In the genomic region with DNA sequence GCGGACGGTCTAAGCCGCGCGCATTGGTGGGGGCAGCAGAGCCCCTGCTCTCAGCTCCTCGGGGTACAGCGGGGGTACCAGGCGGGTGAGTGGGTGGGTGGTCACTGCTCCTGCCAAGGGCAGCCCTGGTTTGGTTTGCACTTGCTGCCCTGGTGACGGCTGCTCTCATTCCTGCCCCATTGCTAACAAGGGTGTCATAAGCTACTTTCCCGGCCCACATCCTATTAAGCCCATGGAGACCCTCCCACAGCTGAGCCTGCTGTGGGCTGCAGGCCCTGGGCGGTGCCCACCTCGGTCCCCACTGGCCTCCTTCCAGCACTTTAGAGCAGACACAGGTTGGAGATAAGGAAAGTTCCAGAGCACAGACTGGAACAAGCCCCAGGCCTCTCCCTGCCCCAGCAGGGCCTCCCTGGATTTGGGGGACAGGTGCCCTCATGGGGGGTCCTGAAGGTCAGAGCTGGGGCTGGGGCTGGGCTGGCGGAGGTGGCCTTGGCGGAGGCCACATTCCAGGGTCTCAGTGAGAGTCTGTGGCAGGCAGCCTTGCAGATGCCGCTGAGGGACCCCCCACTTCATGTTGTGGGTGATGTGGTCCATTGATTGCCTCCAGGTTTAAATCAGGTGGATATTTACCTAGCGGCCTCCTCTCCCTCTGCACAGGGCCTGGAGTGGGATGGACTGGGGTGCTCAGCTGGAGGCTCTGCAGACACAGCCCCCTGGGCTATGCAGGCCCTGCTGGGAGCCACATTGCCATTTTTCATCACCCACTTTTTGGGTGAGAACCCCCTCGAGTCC, we compare ENCODE assay signal across 16 cellular contexts. TPM values are rescaled to one million over a fixed set of nuclear protein-coding genes. Genes with fewer than 3 reads are reported as not detected.
DNase-seq lines count a peak whose midpoint lies in the region; ATAC-seq and TF ChIP-seq lines count a peak whose summit lies in the region.
"Had no signal": no experiment of that assay in that cellular context is flagged by ENCODE, and none has a peak within 500 bp of the region (broad histone marks: within the 10 kb centered on the region; RNA-seq: fewer than 3 reads in every experiment).

No MANE protein-coding gene starts in this region.

- ATAC-seq in foreskin keratinocyte = no peak
- ATAC-seq in activated CD4-positive, alpha-beta T cell treated with anti-CD3 and anti-CD28 coated beads for 36 hours = no peak

- POLR2A ChIA-PET in HEK293 (lab: Yijun Ruan, JAX) = no interaction called here
- POLR2A ChIA-PET in activated CD4-positive, alpha-beta T cell treated with anti-CD3 and anti-CD28 coated beads for 36 hours (lab: Charles Lee) = no interaction called here

- H3K9me3 Mint-ChIP-seq in activated CD4-positive, alpha-beta T cell treated with anti-CD3 and anti-CD28 coated beads for 36 hours (ENCODE audit: low read depth) = no peaks in the 10 kb centered on the region
- H3K9me3 Mint-ChIP-seq: activated CD4-positive, alpha-beta memory T cell treated with anti-CD3 and anti-CD28 coated beads for 36 hours; activated T-helper 1 cell treated with anti-CD3 and anti-CD28 coated beads, Interleukin-12 subunit alpha, Interleukin-12 subunit beta, Interleukin-2, Interleukin-4 antibody, amounts not matched to agents 30 ng/mL and 10 ng/mL and 1 ng/mL, durations not matched to agents 14 hours and 24 hours and 36 hours had no signal

- no peak for TF ChIP-seq CTCF in HEK293 (tag by site-specific recombination; IDR thresholded peaks at IDR 0.05)
- no peak for TF ChIP-seq CTCF in left ventricle myocardium inferior (IDR thresholded peaks at IDR 0.05; ENCODE audit: borderline replicate concordance)
- no peak for TF ChIP-seq CTCF in prostate gland (IDR thresholded peaks at IDR 0.05)
- no peak for TF ChIP-seq CTCF in foreskin keratinocyte (conservative IDR thresholded peaks at IDR 0.05)

- WGBS in prostate gland = 76% methylated on average over 10 of the region's 17 CpGs

- no peaks in the 10 kb centered on the region for H3K36me3 Mint-ChIP-seq in activated CD4-positive, alpha-beta T cell treated with anti-CD3 and anti-CD28 coated beads for 36 hours (ENCODE audit: low read depth)
- H3K36me3 Mint-ChIP-seq: activated CD4-positive, alpha-beta memory T cell treated with anti-CD3 and anti-CD28 coated beads for 36 hours had no signal

- peaks cover 4% of the 10 kb centered on the region for H3K4me1 Mint-ChIP-seq in activated CD4-positive, alpha-beta T cell treated with anti-CD3 and anti-CD28 coated beads for 36 hours

- no peak overlapping the region for H3K4me3 Mint-ChIP-seq in activated CD4-positive, alpha-beta T cell treated with anti-CD3 and anti-CD28 coated beads for 36 hours
- H3K4me3 Mint-ChIP-seq: activated CD4-positive, alpha-beta memory T cell treated with anti-CD3 and anti-CD28 coated beads for 36 hours; activated T-helper 1 cell treated with anti-CD3 and anti-CD28 coated beads, Interleukin-12 subunit alpha, Interleukin-12 subunit beta, Interleukin-2, Interleukin-4 antibody, amounts not matched to agents 30 ng/mL and 10 ng/mL and 1 ng/mL, durations not matched to agents 14 hours and 24 hours and 36 hours had no signal

- no peaks in the 10 kb centered on the region for H3K27me3 Mint-ChIP-seq in activated CD4-positive, alpha-beta T cell treated with anti-CD3 and anti-CD28 coated beads for 36 hours

- H3K9me3 ChIP-seq in HEK293 (ENCODE audit: control insufficient read depth, insufficient read depth, low read depth, low read length) (no peaks in the 10 kb centered on the region), left ventricle myocardium inferior (replicated peaks) (no peaks in the 10 kb centered on the region), prostate gland (no peaks in the 10 kb centered on the region)

- CTCF ChIA-PET in HEK293 (lab: Yijun Ruan, JAX) = interaction anchor here (0.6 kb wide), 1 partner anchor 291 kb away, joined by 3 read pairs; no protein-coding TSS in a partner anchor
- CTCF ChIA-PET in activated CD4-positive, alpha-beta T cell treated with anti-CD3 and anti-CD28 coated beads for 36 hours (lab: Charles Lee) = interaction anchor here (0.6 kb wide), 1 partner anchor 20 kb away, joined by 3 read pairs; no protein-coding TSS in a partner anchor

- H3K27ac ChIP-seq in HEK293 (ENCODE audit: extremely low read depth, low read depth, low read length) = no peak overlapping the region
- peak overlapping the region; percentile 74 for H3K27ac ChIP-seq in left ventricle myocardium inferior (replicated peaks)
- peak overlapping the region; percentile 61 to 74 for H3K27ac ChIP-seq in prostate gland
- no peak overlapping the region for H3K27ac ChIP-seq in foreskin keratinocyte

- no peak overlapping the region for H3K27ac Mint-ChIP-seq in activated CD4-positive, alpha-beta T cell treated with anti-CD3 and anti-CD28 coated beads for 36 hours
- H3K27ac Mint-ChIP-seq: activated CD4-positive, alpha-beta memory T cell treated with anti-CD3 and anti-CD28 coated beads for 36 hours; activated T-helper 1 cell treated with anti-CD3 and anti-CD28 coated beads, Interleukin-12 subunit alpha, Interleukin-12 subunit beta, Interleukin-2, Interleukin-4 antibody, amounts not matched to agents 30 ng/mL and 10 ng/mL and 1 ng/mL, durations not matched to agents 14 hours and 24 hours and 36 hours had no signal

- H3K27me3 ChIP-seq in left ventricle myocardium inferior (ENCODE audit: low read depth) = no peaks in the 10 kb centered on the region
- peaks cover 5% of the 10 kb centered on the region for H3K27me3 ChIP-seq in prostate gland (replicated peaks; ENCODE audit: insufficient read depth)
- H3K27me3 ChIP-seq in foreskin keratinocyte = no peaks in the 10 kb centered on the region

- DNase-seq in astrocyte of the hippocampus (ENCODE audit: low read depth, low spot score) (peak; percentile 46), left ventricle myocardium inferior (no peak), prostate gland (ENCODE audit: low spot score) (no peak), amniotic stem cell (lab: John Stamatoyannopoulos, UW) (no peak), foreskin keratinocyte (no peak), DMS79 (lab: John Stamatoyannopoulos, UW) (no peak)
- no peak for DNase-seq in activated CD4-positive, alpha-beta T cell treated with anti-CD3 and anti-CD28 coated beads for 36 hours
- DNase-seq: activated CD4-positive, alpha-beta memory T cell treated with anti-CD3 and anti-CD28 coated beads for 36 hours; anterior cingulate cortex; effector CD4-positive, alpha-beta T cell; kidney glomerular epithelial cell; NCI-H2081 treated with DMSO at 0.1 percent for 48 hours; RPMI8226; stimulated activated CD4-positive, alpha-beta T cell treated with anti-CD3 and anti-CD28 coated beads, Interleukin-4, amount 100 ng/mL, for 24 hours had no signal

- no peak overlapping the region for H3K4me3 ChIP-seq in HEK293 (ENCODE audit: low read depth, low read length)
- no peak overlapping the region for H3K4me3 ChIP-seq in left ventricle myocardium inferior
- H3K4me3 ChIP-seq in prostate gland = no peak overlapping the region

- H3K36me3 ChIP-seq in HEK293 (ENCODE audit: control insufficient read depth in 2 of 2, insufficient read depth in 1 of 2, low read length in 2 of 2) = peaks cover 0 to 2% of the 10 kb centered on the region in 2 experiments; a peak in 1 of 3 replicates
- H3K36me3 ChIP-seq in left ventricle myocardium inferior = no peaks in the 10 kb centered on the region
- no peaks in the 10 kb centered on the region for H3K36me3 ChIP-seq in prostate gland

- H3K4me1 ChIP-seq in HEK293 (ENCODE audit: control insufficient read depth, insufficient read depth, low read length) = 0 out of 2 replicates have a peak, but pooled peaks cover 6% of the 10 kb centered on the region
- peaks cover 73% of the 10 kb centered on the region for H3K4me1 ChIP-seq in left ventricle myocardium inferior
- no peaks in the 10 kb centered on the region for H3K4me1 ChIP-seq in prostate gland (replicated peaks)
- H3K4me1 ChIP-seq in foreskin keratinocyte = peaks cover 11% of the 10 kb centered on the region

- no peak for TF ChIP-seq POLR2A in prostate gland (IDR thresholded peaks at IDR 0.05)

- intact Hi-C loops in left ventricle myocardium inferior (cut with micrococcal nuclease) = no loop called here
- intact Hi-C loops in prostate gland (cut with DNase I) = loop anchor here (5.0 to 10.0 kb wide), 2 partner anchors 290 to 477 kb away; no protein-coding TSS in a partner anchor
- intact Hi-C loops in activated CD4-positive, alpha-beta T cell treated with anti-CD3 and anti-CD28 coated beads for 36 hours (cut with DNase I, micrococcal nuclease) = no loop called here

TF ChIP-seq in HEK293, 187 proteins besides CTCF, POLR2A, EP300 and RAD21:
- TF ChIP-seq EGR2 (tag by site-specific recombination; IDR thresholded peaks at IDR 0.05; ENCODE audit: low read depth) (peak; percentile 88), ZFP3 (tag by site-specific recombination; IDR thresholded peaks at IDR 0.05; ENCODE audit: low read depth) (no peak), ZFHX2 (tag by site-specific recombination; conservative IDR thresholded peaks at IDR 0.05) (peak; percentile 80), GLIS1 (tag by site-specific recombination; IDR thresholded peaks at IDR 0.05) (peak; percentile 33; the same call in 1 of the 2 replicates)

RNA-seq across cellular contexts. Expression of a gene that starts 27.0 kb away (rescaled TPM):
- total RNA-seq in left ventricle myocardium inferior (66.5 TPM), prostate gland (100 to 1,000 TPM in 1 of 2 donors, 10 to 100 TPM in 1; 56.2 to 229 TPM), foreskin keratinocyte (30.0 and 37.3 TPM in 2 replicates)
- 26.2 and 32.3 TPM in 2 replicates for polyA plus RNA-seq in foreskin keratinocyte
- total RNA-seq in activated CD4-positive, alpha-beta T cell treated with anti-CD3 and anti-CD28 coated beads for 36 hours = 1 to 10 TPM; 8.0 to 8.8 TPM

Comparison
In these comparisons a context has a peak if more than half of its experiments do, and no peak if none do; other contexts are left out.
1. H3K27ac ChIP-seq: peak in left ventricle myocardium inferior (single experiment) and prostate gland (2 of 2); none in HEK293 (single experiment) and foreskin keratinocyte (single experiment).